ENCODE assay signal across 16 cellular contexts in the genomic region with DNA sequence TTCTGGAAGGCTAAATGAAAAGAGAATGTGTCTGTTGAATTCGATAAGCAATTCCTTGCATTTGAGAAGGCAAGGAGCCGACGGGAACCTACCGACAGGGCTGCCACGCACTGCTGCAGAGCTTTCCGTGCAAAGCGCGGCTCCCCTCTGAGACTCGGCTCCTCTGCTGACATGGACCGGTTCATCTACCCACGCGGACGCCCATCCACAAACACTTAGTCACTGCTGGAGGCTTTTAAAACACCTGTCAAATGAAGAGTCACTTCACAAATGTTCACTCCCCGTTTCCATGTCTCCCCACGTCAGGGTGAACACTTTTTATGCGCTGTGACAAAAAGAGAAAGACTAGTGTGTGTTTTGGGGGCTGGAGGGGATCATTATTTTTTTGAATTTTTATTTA. TPM values are rescaled to one million over a fixed set of nuclear protein-coding genes. Genes with fewer than 3 reads are reported as not detected.
DNase-seq lines count a peak whose midpoint lies in the region; ATAC-seq lines count a peak whose summit lies in the region.
"Had no signal": no experiment of that assay in that cellular context is flagged by ENCODE, and none has a peak within 500 bp of the region (broad histone marks: within the 10 kb centered on the region; RNA-seq: fewer than 3 reads in every experiment).

No MANE protein-coding gene starts in this region.

- peak; percentile 57 for DNase-seq in activated CD4-positive, alpha-beta T cell treated with anti-CD3 and anti-CD28 coated beads for 36 hours
- no peak for DNase-seq in activated CD4-positive, alpha-beta T cell treated with anti-CD3 and anti-CD28 coated beads, Interleukin-2, amount 50 U/mL, for 1 hour
- peak; percentile 22 for DNase-seq in stimulated activated CD8-positive, alpha-beta memory T cell treated with anti-CD3 and anti-CD28 coated beads, Interleukin-4, amount 100 ng/mL, for 24 hours (ENCODE audit: low read depth)
- DNase-seq in stimulated activated CD8-positive, alpha-beta memory T cell treated with anti-CD3 and anti-CD28 coated beads, Interleukin-4, amount 100 ng/mL, for 48 hours = no peak
- DNase-seq in caudate nucleus (lab: John Stamatoyannopoulos, UW) (peak in 43 of 61 donors; percentile 18 to 93 (median 65)), AML-193 (lab: John Stamatoyannopoulos, UW) (no peak), NOMO-1 treated with dmso at 0.1 percent for 144 hours (lab: John Stamatoyannopoulos, UW; ENCODE audit: unreplicated experiment) (no peak), HUDEP-2 (lab: John Stamatoyannopoulos, UW; ENCODE audit: unreplicated experiment in 76 of 76) (no peak)
- DNase-seq: amniotic stem cell; central memory CD4-positive, alpha-beta T cell; effector CD8-positive, alpha-beta T cell; KG1; NCI-H1048; NCI-H226 had no signal

- H3K4me1 Mint-ChIP-seq in activated CD4-positive, alpha-beta T cell treated with anti-CD3 and anti-CD28 coated beads for 36 hours = peaks cover 57% of the 10 kb centered on the region

- peaks cover 8% of the 10 kb centered on the region for H3K36me3 Mint-ChIP-seq in activated CD4-positive, alpha-beta T cell treated with anti-CD3 and anti-CD28 coated beads for 36 hours (ENCODE audit: low read depth)

- H3K27ac ChIP-seq in caudate nucleus (ENCODE audit: low read depth, low read length) = no peak overlapping the region
- H3K27ac ChIP-seq: left lung, pancreas had no signal

- CTCF ChIA-PET in activated CD4-positive, alpha-beta T cell treated with anti-CD3 and anti-CD28 coated beads for 36 hours (lab: Charles Lee) = interaction anchor here (1.5 to 3.9 kb wide), 2 partner anchors 10 to 13 kb away, joined by 7 to 35 read pairs; no protein-coding TSS in a partner anchor

- H3K27me3 Mint-ChIP-seq in activated CD4-positive, alpha-beta T cell treated with anti-CD3 and anti-CD28 coated beads for 36 hours = no peaks in the 10 kb centered on the region

- POLR2A ChIA-PET in activated CD4-positive, alpha-beta T cell treated with anti-CD3 and anti-CD28 coated beads for 36 hours (lab: Charles Lee) = no interaction called here

- no peak for ATAC-seq in activated CD4-positive, alpha-beta T cell treated with anti-CD3 and anti-CD28 coated beads for 36 hours
- ATAC-seq: left lung, pancreas had no signal

- no peak overlapping the region for H3K4me3 Mint-ChIP-seq in activated CD4-positive, alpha-beta T cell treated with anti-CD3 and anti-CD28 coated beads for 36 hours

- H3K27ac Mint-ChIP-seq in activated CD4-positive, alpha-beta T cell treated with anti-CD3 and anti-CD28 coated beads for 36 hours = peak overlapping the region; percentile 42

- H3K9me3 Mint-ChIP-seq in activated CD4-positive, alpha-beta T cell treated with anti-CD3 and anti-CD28 coated beads for 36 hours (ENCODE audit: low read depth) = no peaks in the 10 kb centered on the region

- intact Hi-C loops in activated CD4-positive, alpha-beta T cell treated with anti-CD3 and anti-CD28 coated beads for 36 hours (cut with DNase I, micrococcal nuclease) = loop anchor here (1.0 to 2.0 kb wide), 4 partner anchors 38 to 124 kb away; a partner anchor contains a TSS

RNA-seq across cellular contexts. Expression of a gene that starts 32.0 kb away (rescaled TPM):
- total RNA-seq in activated CD4-positive, alpha-beta T cell treated with anti-CD3 and anti-CD28 coated beads for 36 hours = under 1 TPM; 0.14 TPM

Comparison
In these comparisons a context has a peak if more than half of its experiments do, and no peak if none do; other contexts are left out.
1. DNase-seq: peak in activated CD4-positive, alpha-beta T cell treated with anti-CD3 and anti-CD28 coated beads for 36 hours (single experiment), stimulated activated CD8-positive, alpha-beta memory T cell treated with anti-CD3 and anti-CD28 coated beads, Interleukin-4, amount 100 ng/mL, for 24 hours (single experiment) and caudate nucleus (43 of 61); none in activated CD4-positive, alpha-beta T cell treated with anti-CD3 and anti-CD28 coated beads, Interleukin-2, amount 50 U/mL, for 1 hour (single experiment), stimulated activated CD8-positive, alpha-beta memory T cell treated with anti-CD3 and anti-CD28 coated beads, Interleukin-4, amount 100 ng/mL, for 48 hours (single experiment), AML-193 (0 of 2), NOMO-1 treated with dmso at 0.1 percent for 144 hours (single experiment) and HUDEP-2 (0 of 76).